Comparison of ENCODE assay signal across 8 cellular contexts in the genomic region with DNA sequence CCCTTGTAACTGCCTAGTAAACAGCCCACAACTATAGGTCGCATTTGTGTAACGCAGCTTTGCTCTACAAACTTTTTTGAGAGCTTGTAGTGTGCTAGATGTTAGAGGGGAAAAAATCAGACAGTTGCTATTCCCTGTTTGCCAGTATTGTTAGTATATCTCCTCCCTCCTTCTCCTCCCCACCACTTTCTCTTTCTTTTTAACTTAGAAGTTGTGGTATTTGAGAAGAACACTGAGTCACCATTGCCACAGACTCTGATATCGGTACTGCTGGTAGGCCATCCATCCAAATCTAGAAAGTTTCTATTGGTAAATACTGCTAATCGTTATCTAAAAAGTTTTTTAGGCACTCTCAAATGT. TPM values are rescaled to one million over a fixed set of nuclear protein-coding genes. Genes with fewer than 3 reads are reported as not detected.
DNase-seq lines count a peak whose midpoint lies in the region; ATAC-seq and TF ChIP-seq lines count a peak whose summit lies in the region.

No MANE protein-coding gene starts in this region.

- H3K36me3 ChIP-seq in BJ (ENCODE audit: control insufficient read depth, insufficient read depth, low read length) (no peaks in the 10 kb centered on the region; the same call in none of the 2 replicates), iPS DF 6.9 (ENCODE audit: control insufficient read depth, insufficient read depth, low read length) (0 out of 2 replicates have a peak, but pooled peaks cover 2% of the 10 kb centered on the region)

- no peaks in the 10 kb centered on the region for H3K27me3 Mint-ChIP-seq in activated T-helper 17 cell treated with anti-CD3 and anti-CD28 coated beads, Interleukin-2, amount 50 U/mL, for 72 hours

- no CpG with 5 or more reads among the region's 4 CpGs for WGBS in iPS DF 6.9 (ENCODE audit: insufficient coverage, insufficient read length)

- peaks cover 48% of the 10 kb centered on the region for H3K4me1 Mint-ChIP-seq in activated T-helper 17 cell treated with anti-CD3 and anti-CD28 coated beads, Interleukin-2, amount 50 U/mL, for 72 hours

- H3K27ac ChIP-seq in iPS DF 6.9 (ENCODE audit: low read length) = no peak overlapping the region

- H3K36me3 Mint-ChIP-seq in activated T-helper 17 cell treated with anti-CD3 and anti-CD28 coated beads, Interleukin-2, amount 50 U/mL, for 72 hours (ENCODE audit: low read depth) = peaks cover 73% of the 10 kb centered on the region

- CTCF ChIA-PET in BJ (lab: Yijun Ruan, JAX) = interaction anchor here (0.8 to 1.9 kb wide), 4 partner anchors 23 to 354 kb away, joined by 4 to 5 read pairs (median 4); no protein-coding TSS in a partner anchor

- no peaks in the 10 kb centered on the region for H3K9me3 Mint-ChIP-seq in activated T-helper 17 cell treated with anti-CD3 and anti-CD28 coated beads, Interleukin-2, amount 50 U/mL, for 72 hours

- no peak for TF ChIP-seq CTCF in BJ (IDR thresholded peaks at IDR 0.05; ENCODE audit: insufficient read depth, low read depth, low read length)

- no peaks in the 10 kb centered on the region for H3K27me3 ChIP-seq in BJ (ENCODE audit: control insufficient read depth, insufficient read depth, low read length)
- no peaks in the 10 kb centered on the region for H3K27me3 ChIP-seq in iPS DF 6.9 (ENCODE audit: control insufficient read depth, insufficient read depth, low read length)

- no peaks in the 10 kb centered on the region for H3K4me1 ChIP-seq in iPS DF 6.9 (ENCODE audit: control insufficient read depth, insufficient read depth, low read length)

- POLR2A ChIA-PET in BJ (lab: Charles Lee) = no interaction called here

- no peaks in the 10 kb centered on the region for H3K9me3 ChIP-seq in iPS DF 6.9 (ENCODE audit: control insufficient read depth, insufficient read depth, low read length)

- H3K4me3 ChIP-seq in BJ (ENCODE audit: low read depth, low read length) (peak overlapping the region; percentile 61), iPS DF 6.9 (ENCODE audit: low read length) (peak overlapping the region; percentile 89)

- ATAC-seq in GM19351 (IDR thresholded peaks at IDR 0.05; ENCODE audit: unreplicated experiment) (peak; percentile 26), HG03520 (IDR thresholded peaks at IDR 0.05; ENCODE audit: unreplicated experiment) (peak; percentile 13)
- peak; percentile 77 for ATAC-seq in activated T-helper 17 cell treated with anti-CD3 and anti-CD28 coated beads, Interleukin-2, amount 50 U/mL, for 72 hours (replicated peaks)
- ATAC-seq in stimulated activated naive CD8-positive, alpha-beta T cell treated with anti-CD3 and anti-CD28 coated beads, Interleukin-15, Interleukin-2, amounts not matched to agents 100 U/mL and 50 U/mL, for 24 hours = peak; percentile 76

- peak overlapping the region; percentile 98 for H3K27ac Mint-ChIP-seq in activated T-helper 17 cell treated with anti-CD3 and anti-CD28 coated beads, Interleukin-2, amount 50 U/mL, for 72 hours

- no peak for DNase-seq in BJ (ENCODE audit: low read depth)
- DNase-seq in iPS DF 6.9 (ENCODE audit: low read depth, low spot score) = no peak
- no peak for DNase-seq in stimulated activated naive CD8-positive, alpha-beta T cell treated with anti-CD3 and anti-CD28 coated beads, Interleukin-15, Interleukin-2, amounts not matched to agents 100 U/mL and 50 U/mL, for 24 hours
- DNase-seq in GOT3 (lab: John Stamatoyannopoulos, UW) = no peak
- no peak for DNase-seq in D341Med (ENCODE audit: low spot score)

- H3K4me3 Mint-ChIP-seq in activated T-helper 17 cell treated with anti-CD3 and anti-CD28 coated beads, Interleukin-2, amount 50 U/mL, for 72 hours = peak overlapping the region; percentile 83

RNA-seq across cellular contexts. Expression of gene POMP, which starts 0.7 kb away (rescaled TPM):
- polyA plus RNA-seq in BJ (2011; rRNA removed) = 25.9 and 94.0 TPM in 2 replicates
- polyA minus RNA-seq in BJ (2011; rRNA and poly(A)+ RNA removed) = 20.3 and 23.1 TPM in 2 replicates
- total RNA-seq in activated T-helper 17 cell treated with anti-CD3 and anti-CD28 coated beads, Interleukin-2, amount 50 U/mL, for 72 hours = 100 to 1,000 TPM in 1 of 2 donors, 10 to 100 TPM in 1; 71.3 to 101 TPM

RNA-seq across cellular contexts. Expression of gene SLC46A3, which starts 59.2 kb away (rescaled TPM):
- polyA plus RNA-seq in BJ (2011; rRNA removed) = 5.9 and 7.8 TPM in 2 replicates
- 2.2 and 2.6 TPM in 2 replicates for polyA minus RNA-seq in BJ (2011; rRNA and poly(A)+ RNA removed)
- 1 to 10 TPM; 2.4 to 3.2 TPM for total RNA-seq in activated T-helper 17 cell treated with anti-CD3 and anti-CD28 coated beads, Interleukin-2, amount 50 U/mL, for 72 hours

Comparison
In these comparisons a context has a peak if more than half of its experiments do, and no peak if none do; other contexts are left out.
1. ATAC-seq: peak in every context shown above with its lines; median percentile 77 in activated T-helper 17 cell treated with anti-CD3 and anti-CD28 coated beads, Interleukin-2, amount 50 U/mL, for 72 hours; 76 in stimulated activated naive CD8-positive, alpha-beta T cell treated with anti-CD3 and anti-CD28 coated beads, Interleukin-15, Interleukin-2, amounts not matched to agents 100 U/mL and 50 U/mL, for 24 hours; 26 in GM19351; 13 in HG03520.